In genomic region chr6:30556964-30557682, GRCh38 we compare ENCODE assay signal across 1 cellular context.
TF ChIP-seq lines count a peak whose summit lies in the region.

PRR3 (plus strand) TSS chr6:30557295; CDS start chr6:30557345, 50 bp downstream.

TF ChIP-seq in HEK293, 187 proteins besides CTCF, POLR2A, EP300 and RAD21 (continued from another document and continues in another):
- peak; percentile 99 for TF ChIP-seq ZNF518A (tag by site-specific recombination; conservative IDR thresholded peaks at IDR 0.05; ENCODE audit: low read depth)
- 0 out of 2 replicates have a peak, but pooled peaks have one; percentile 25 for TF ChIP-seq ZSCAN5A (tag by site-specific recombination; IDR thresholded peaks at IDR 0.05)
- peak; percentile 31 for TF ChIP-seq ZNF146 (tag by site-specific recombination; IDR thresholded peaks at IDR 0.05)
- TF ChIP-seq WT1 (tag by site-specific recombination; IDR thresholded peaks at IDR 0.05): no peak; the same call in 1 of the 2 replicates
- no peak for TF ChIP-seq ZNF433 (tag by site-specific recombination; IDR thresholded peaks at IDR 0.05; ENCODE audit: low read depth)
- no peak for TF ChIP-seq ZNF157 (tag by site-specific recombination; IDR thresholded peaks at IDR 0.05)
- TF ChIP-seq ZFHX2 (tag by site-specific recombination; conservative IDR thresholded peaks at IDR 0.05): peak; percentile 66
- TF ChIP-seq ZBTB11 (tag by site-specific recombination; conservative IDR thresholded peaks at IDR 0.05; ENCODE audit: low read depth): peak; percentile 99
- peak; percentile 59 for TF ChIP-seq ZNF366 (tag by site-specific recombination; conservative IDR thresholded peaks at IDR 0.05)
- TF ChIP-seq MZF1 (tag by site-specific recombination; IDR thresholded peaks at IDR 0.05; ENCODE audit: borderline replicate concordance): peak; percentile 94
- TF ChIP-seq ZNF791 (tag by site-specific recombination; IDR thresholded peaks at IDR 0.05): no peak
- no peak for TF ChIP-seq ZNF274 (IDR thresholded peaks at IDR 0.05; ENCODE audit: low read length)
- no peak for TF ChIP-seq ZNF274 (tag by site-specific recombination; IDR thresholded peaks at IDR 0.05; ENCODE audit: borderline replicate concordance)
- no peak for TF ChIP-seq ZNF645 (tag by site-specific recombination; IDR thresholded peaks at IDR 0.05)
- TF ChIP-seq ZNF37A (tag by site-specific recombination; IDR thresholded peaks at IDR 0.05): no peak
- TF ChIP-seq ZNF501 (tag by site-specific recombination; IDR thresholded peaks at IDR 0.05): peak; percentile 94; the same call in 1 of the 2 replicates
- no peak; the same call in 1 of the 2 replicates for TF ChIP-seq GLIS1 (tag by site-specific recombination; IDR thresholded peaks at IDR 0.05)
- no peak for TF ChIP-seq KLF16 (tag by site-specific recombination; IDR thresholded peaks at IDR 0.05)
- no peak for TF ChIP-seq ZNF549 (tag by site-specific recombination; IDR thresholded peaks at IDR 0.05)
- TF ChIP-seq ZNF530 (tag by site-specific recombination; IDR thresholded peaks at IDR 0.05; ENCODE audit: low read depth): no peak
- TF ChIP-seq ZNF488 (tag by site-specific recombination; IDR thresholded peaks at IDR 0.05): no peak
- no peak for TF ChIP-seq ZNF140 (tag by site-specific recombination; IDR thresholded peaks at IDR 0.05)
- no peak for TF ChIP-seq ZNF585B (tag by site-specific recombination; IDR thresholded peaks at IDR 0.05)
- TF ChIP-seq ZNF513 (tag by site-specific recombination; IDR thresholded peaks at IDR 0.05): peak; percentile 89
- no peak for TF ChIP-seq ZNF626 (tag by site-specific recombination; IDR thresholded peaks at IDR 0.05)
- TF ChIP-seq AEBP2 (tag by site-specific recombination; IDR thresholded peaks at IDR 0.05; ENCODE audit: borderline replicate concordance): no peak
- TF ChIP-seq ZNF138 (tag by site-specific recombination; IDR thresholded peaks at IDR 0.05; ENCODE audit: borderline replicate concordance): no peak
- peak; percentile 24; the same call in 1 of the 2 replicates for TF ChIP-seq ZBTB6 (tag by site-specific recombination; IDR thresholded peaks at IDR 0.05)
- TF ChIP-seq ZNF449 (tag by site-specific recombination; IDR thresholded peaks at IDR 0.05): no peak
- no peak for TF ChIP-seq ZNF701 (tag by site-specific recombination; IDR thresholded peaks at IDR 0.05)
- TF ChIP-seq SP7 (tag by site-specific recombination; IDR thresholded peaks at IDR 0.05): 0 out of 2 replicates have a peak, but pooled peaks have one; percentile 71
- no peak for TF ChIP-seq RBAK (tag by site-specific recombination; IDR thresholded peaks at IDR 0.05)
- no peak for TF ChIP-seq ZNF670 (tag by site-specific recombination; IDR thresholded peaks at IDR 0.05; ENCODE audit: low read depth)
- no peak for TF ChIP-seq ZNF677 (tag by site-specific recombination; IDR thresholded peaks at IDR 0.05)
- peak; percentile 95 for TF ChIP-seq SCRT1 (tag by site-specific recombination; IDR thresholded peaks at IDR 0.05; ENCODE audit: borderline replicate concordance)
- no peak for TF ChIP-seq ZBTB26 (tag by site-specific recombination; optimal IDR thresholded peaks at IDR 0.05)
- TF ChIP-seq ZNF362 (tag by site-specific recombination; IDR thresholded peaks at IDR 0.05): 0 out of 2 replicates have a peak, but pooled peaks have one; percentile 12
- TF ChIP-seq ZNF473 (tag by site-specific recombination; IDR thresholded peaks at IDR 0.05): no peak
- TF ChIP-seq ZNF239 (tag by site-specific recombination; IDR thresholded peaks at IDR 0.05): no peak
- no peak for TF ChIP-seq ZNF423 (tag by site-specific recombination; IDR thresholded peaks at IDR 0.05)
